12 cellular contexts compared by ENCODE assay signal in the genomic region with DNA sequence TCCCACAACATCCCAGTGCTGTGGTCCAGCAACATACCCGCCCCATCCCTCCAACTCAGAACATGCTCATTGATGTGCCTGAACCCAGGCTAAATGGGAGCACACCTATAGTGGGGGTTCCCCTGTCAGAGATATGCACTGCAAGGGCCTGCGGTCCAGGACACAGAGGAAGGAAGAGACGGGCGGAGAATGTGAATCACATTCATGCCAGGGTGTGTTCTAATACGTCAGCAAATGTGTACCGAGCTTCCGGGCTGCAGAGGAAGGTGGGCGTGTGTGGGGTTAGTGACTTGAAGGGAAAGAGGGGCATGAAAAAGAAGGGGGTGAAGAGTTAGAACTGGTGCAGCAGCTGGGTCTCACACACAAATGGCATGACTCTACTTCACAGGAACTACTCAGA.
A peak's percentile ranks its signal among the peaks of the same experiment; 100 is the strongest.
DNase-seq lines count a peak whose midpoint lies in the region; ATAC-seq lines count a peak whose summit lies in the region.
"Had no signal": no experiment of that assay in that cellular context is flagged by ENCODE, and none has a peak within 500 bp of the region (broad histone marks: within the 10 kb centered on the region; RNA-seq: fewer than 3 reads in every experiment).

No MANE protein-coding gene starts in this region.

- H3K4me3 Mint-ChIP-seq in natural killer cell treated with Interleukin-12 subunit alpha and Interleukin-12 subunit beta and Interleukin-15 and Interleukin-18, amount 100 ng/mL, for 72 hours, result peak overlapping the region; percentile 74
- H3K4me3 Mint-ChIP-seq: mesothelial cell of epicardium had no signal

- no peaks in the 10 kb centered on the region for H3K9me3 Mint-ChIP-seq in natural killer cell treated with Interleukin-12 subunit alpha and Interleukin-12 subunit beta and Interleukin-15 and Interleukin-18, amount 100 ng/mL, for 72 hours
- H3K9me3 Mint-ChIP-seq: mesothelial cell of epicardium had no signal

- peak overlapping the region; percentile 48 to 56 for H3K27ac Mint-ChIP-seq in natural killer cell treated with Interleukin-12 subunit alpha and Interleukin-12 subunit beta and Interleukin-15 and Interleukin-18, amount 100 ng/mL, for 72 hours
- H3K27ac Mint-ChIP-seq: mesothelial cell of epicardium had no signal

- H3K4me1 Mint-ChIP-seq in natural killer cell treated with Interleukin-12 subunit alpha and Interleukin-12 subunit beta and Interleukin-15 and Interleukin-18, amount 100 ng/mL, for 72 hours (ENCODE audit: low read depth in 2 of 2), result peaks cover 14 to 20% of the 10 kb centered on the region in 2 donors

- no peaks in the 10 kb centered on the region for H3K36me3 Mint-ChIP-seq in natural killer cell treated with Interleukin-12 subunit alpha and Interleukin-12 subunit beta and Interleukin-15 and Interleukin-18, amount 100 ng/mL, for 72 hours
- H3K36me3 Mint-ChIP-seq: mesothelial cell of epicardium had no signal

- DNase-seq in activated CD4-positive, CD25-positive, alpha-beta regulatory T cell treated with anti-CD3 and anti-CD28 coated beads, Interleukin-2, amount 50 U/mL, for 16 hours (ENCODE audit: low read depth, low spot score), result peak; percentile 1
- no peak for DNase-seq in activated CD4-positive, CD25-positive, alpha-beta regulatory T cell (lab: John Stamatoyannopoulos, UW)
- peak; percentile 64 to 71 for DNase-seq in activated T-cell treated with anti-CD3 and anti-CD28 coated beads, Interleukin-2, amount 50 U/mL, for 48 hours
- DNase-seq in natural killer cell treated with Interleukin-12 subunit alpha and Interleukin-12 subunit beta and Interleukin-15 and Interleukin-18, amount 100 ng/mL, for 72 hours (ENCODE audit: low spot score), result peak; percentile 56
- peak; percentile 71 for DNase-seq in stimulated activated CD8-positive, alpha-beta memory T cell treated with anti-CD3 and anti-CD28 coated beads, Interleukin-7, amount 100 ng/mL, for 4 hours (ENCODE audit: low read depth in 2 of 2)
- DNase-seq in AG08395 (ENCODE audit: low spot score) (no peak), posterior cingulate gyrus (no peak)
- DNase-seq: gastrocnemius medialis had no signal

- intact Hi-C loops in posterior cingulate gyrus (cut with DNase I), result loop anchor here (5.0 kb wide), 1 partner anchor 82 kb away; the partner anchor contains the start of gene DPF3

- peak; percentile 69 to 81 for ATAC-seq in natural killer cell treated with Interleukin-12 subunit alpha and Interleukin-12 subunit beta and Interleukin-15 and Interleukin-18, amount 100 ng/mL, for 72 hours
- ATAC-seq in GM21619 (IDR thresholded peaks at IDR 0.05; ENCODE audit: unreplicated experiment), result no peak
- ATAC-seq: gastrocnemius medialis, HepG2, SK-N-SH treated with all-trans-retinoic acid at 6 μM for 48 hours had no signal

- H3K27me3 Mint-ChIP-seq in natural killer cell treated with Interleukin-12 subunit alpha and Interleukin-12 subunit beta and Interleukin-15 and Interleukin-18, amount 100 ng/mL, for 72 hours, result peaks cover 0 to 3% of the 10 kb centered on the region in 2 donors

Comparison
In these comparisons a context has a peak if more than half of its experiments do, and no peak if none do; other contexts are left out.
1. DNase-seq: peak in activated CD4-positive, CD25-positive, alpha-beta regulatory T cell treated with anti-CD3 and anti-CD28 coated beads, Interleukin-2, amount 50 U/mL, for 16 hours (single experiment), activated T-cell treated with anti-CD3 and anti-CD28 coated beads, Interleukin-2, amount 50 U/mL, for 48 hours (2 of 2), natural killer cell treated with Interleukin-12 subunit alpha and Interleukin-12 subunit beta and Interleukin-15 and Interleukin-18, amount 100 ng/mL, for 72 hours (single experiment) and stimulated activated CD8-positive, alpha-beta memory T cell treated with anti-CD3 and anti-CD28 coated beads, Interleukin-7, amount 100 ng/mL, for 4 hours (2 of 2); none in activated CD4-positive, CD25-positive, alpha-beta regulatory T cell (0 of 4), AG08395 (single experiment) and posterior cingulate gyrus (0 of 10).